In genomic region chr11:132685174-132685611, GRCh38 we compare ENCODE assay signal across 12 cellular contexts.
A peak's percentile ranks its signal among the peaks of the same experiment; 100 is the strongest.
DNase-seq lines count a peak whose midpoint lies in the region; ATAC-seq, FAIRE-seq and TF ChIP-seq lines count a peak whose summit lies in the region.
"Had no signal": no experiment of that assay in that cellular context is flagged by ENCODE, and none has a peak within 500 bp of the region (broad histone marks: within the 10 kb centered on the region; RNA-seq: fewer than 3 reads in every experiment).

No MANE protein-coding gene starts in this region.

- dilution Hi-C loops in mammary epithelial cell (cut with HindIII; ENCODE audit: low sequenced_read_pairs), result loop anchor here (5.0 kb wide), 1 partner anchor 77 kb away; no protein-coding TSS in a partner anchor

- ATAC-seq in activated CD4-positive, alpha-beta T cell treated with anti-CD3 and anti-CD28 coated beads for 36 hours, result no peak

- no peaks in the 10 kb centered on the region for H4K20me1 ChIP-seq in mammary epithelial cell (ENCODE audit: insufficient read depth, low read length)

- peak overlapping the region; percentile 22 for H2AFZ ChIP-seq in mammary epithelial cell (ENCODE audit: low read depth, low read length)

- BruUV-seq in mammary epithelial cell (replicated peaks; lab: Mats Ljungman, UMichigan), result no TSS peak

- no peaks in the 10 kb centered on the region for H3K36me3 ChIP-seq in mammary epithelial cell (ENCODE audit: insufficient read depth, low read length)
- H3K36me3 ChIP-seq in small intestine (ENCODE audit: control insufficient read depth in 2 of 2, insufficient read depth in 2 of 2, low read length in 2 of 2), result no peaks in the 10 kb centered on the region

- H3K9ac ChIP-seq in mammary epithelial cell (ENCODE audit: insufficient read depth, low read length), result no peak overlapping the region
- H3K9ac ChIP-seq: SK-N-SH had no signal

- H3K27me3 ChIP-seq in mammary epithelial cell (ENCODE audit: insufficient read depth, low read length) (no peaks in the 10 kb centered on the region), small intestine (ENCODE audit: control insufficient read depth in 2 of 2, insufficient read depth in 2 of 2, low read length in 2 of 2) (no peaks in the 10 kb centered on the region)

- H3K79me2 ChIP-seq in mammary epithelial cell (ENCODE audit: insufficient read depth, low read length), result no peaks in the 10 kb centered on the region

- H3K4me2 ChIP-seq in mammary epithelial cell (ENCODE audit: insufficient read depth, low read depth, low read length), result peak overlapping the region; percentile 31
- H3K4me2 ChIP-seq: SK-N-SH had no signal

- H3K4me1 ChIP-seq in mammary epithelial cell (ENCODE audit: insufficient read depth, low read length) (peaks cover 14% of the 10 kb centered on the region), small intestine (ENCODE audit: control insufficient read depth in 2 of 2, insufficient read depth in 1 of 2, low read depth in 1 of 2, low read length in 1 of 2) (no peaks in the 10 kb centered on the region)

- POLR2A ChIA-PET in activated CD4-positive, alpha-beta T cell treated with anti-CD3 and anti-CD28 coated beads for 36 hours (lab: Charles Lee), result no interaction called here

- intact Hi-C loops in activated CD4-positive, alpha-beta T cell treated with anti-CD3 and anti-CD28 coated beads for 36 hours (cut with DNase I, micrococcal nuclease), result no loop called here
- intact Hi-C loops in mammary epithelial cell (cut with micrococcal nuclease), result loop anchor here (10.0 kb wide), 1 partner anchor 60 kb away; no protein-coding TSS in a partner anchor

- TF ChIP-seq CTCF in mammary epithelial cell (conservative IDR thresholded peaks at IDR 0.05 in 1 of 2, IDR thresholded peaks at IDR 0.05 in 1 of 2; ENCODE audit: extremely low read depth in 1 of 2, insufficient read depth in 1 of 2, low read depth in 1 of 2, low read length in 2 of 2), result no peak

- no peak for FAIRE-seq in small intestine (lab: Jason Lieb, UNC)
- FAIRE-seq: A204.1, endometrium had no signal

- H3K27ac ChIP-seq in mammary epithelial cell (ENCODE audit: insufficient read depth, low read depth, low read length), result no peak overlapping the region
- no peak overlapping the region for H3K27ac ChIP-seq in small intestine (ENCODE audit: low read depth in 1 of 2, low read length in 1 of 2)

- H3K9me3 ChIP-seq in mammary epithelial cell (replicated peaks; ENCODE audit: insufficient read depth, low read length) (no peaks in the 10 kb centered on the region), small intestine (ENCODE audit: control insufficient read depth, low read depth) (no peaks in the 10 kb centered on the region)
- H3K9me3 ChIP-seq: SK-N-SH had no signal

- peaks cover 6% of the 10 kb centered on the region for H3K4me1 Mint-ChIP-seq in activated CD4-positive, alpha-beta T cell treated with anti-CD3 and anti-CD28 coated beads for 36 hours

- WGBS in mammary epithelial cell (ENCODE audit: low coverage, missing lambda C conversion rate), result 15% methylated on average over 3 of the region's 3 CpGs
- 43 to 61% (median 47%) methylated on average over 3 of the region's 3 CpGs for WGBS in small intestine, 3 donors

- in situ Hi-C loops in mammary epithelial cell (cut with MboI; ENCODE audit: low sequenced_read_pairs in 2 of 2), result no loop called here

- no peaks in the 10 kb centered on the region for H3K9me3 Mint-ChIP-seq in activated CD4-positive, alpha-beta T cell treated with anti-CD3 and anti-CD28 coated beads for 36 hours (ENCODE audit: low read depth)

- H3K36me3 Mint-ChIP-seq in activated CD4-positive, alpha-beta T cell treated with anti-CD3 and anti-CD28 coated beads for 36 hours (ENCODE audit: low read depth), result no peaks in the 10 kb centered on the region

- H3K4me3 ChIP-seq in mammary epithelial cell (replicated peaks in 1 of 3; ENCODE audit: insufficient read depth in 1 of 3, low read depth in 2 of 3, low read length in 3 of 3) (no peak overlapping the region), small intestine (ENCODE audit: low read depth in 1 of 2, low read length in 2 of 2) (no peak overlapping the region)

- no peak overlapping the region for H3K4me3 Mint-ChIP-seq in activated CD4-positive, alpha-beta T cell treated with anti-CD3 and anti-CD28 coated beads for 36 hours

- no peaks in the 10 kb centered on the region for H3K27me3 Mint-ChIP-seq in activated CD4-positive, alpha-beta T cell treated with anti-CD3 and anti-CD28 coated beads for 36 hours

- CTCF ChIA-PET in activated CD4-positive, alpha-beta T cell treated with anti-CD3 and anti-CD28 coated beads for 36 hours (lab: Charles Lee), result interaction anchor here (1.1 kb wide), 1 partner anchor 8 kb away, joined by 3 read pairs; no protein-coding TSS in a partner anchor
- CTCF ChIA-PET in mammary epithelial cell (lab: Charles Lee; ENCODE audit: low non-redundant PET), result interaction anchor here (0.5 kb wide), 1 partner anchor 10 kb away, joined by 6 read pairs; no protein-coding TSS in a partner anchor

- DNase-seq in activated CD4-positive, alpha-beta T cell treated with anti-CD3 and anti-CD28 coated beads for 36 hours, result peak; percentile 25
- no peak for DNase-seq in activated CD4-positive, alpha-beta T cell treated with anti-CD3 and anti-CD28 coated beads for 4 hours
- DNase-seq in NCI-H69 (lab: John Stamatoyannopoulos, UW) (peak; percentile 53), mammary epithelial cell (peak; percentile 73), small intestine (peak; percentile 17), HuH-7 (ENCODE audit: low spot score) (no peak), NK-92 (lab: John Stamatoyannopoulos, UW; ENCODE audit: unreplicated experiment) (no peak)
- no peak for DNase-seq in activated CD4-positive, CD25-positive, alpha-beta regulatory T cell treated with anti-CD3 and anti-CD28 coated beads, Interleukin-2, amount 50 U/mL, for 72 hours
- DNase-seq: NCI-H524 treated with DMSO at 0.1 percent for 48 hours, SK-N-SH had no signal

- H3K27ac Mint-ChIP-seq in activated CD4-positive, alpha-beta T cell treated with anti-CD3 and anti-CD28 coated beads for 36 hours, result no peak overlapping the region

Comparison
In these comparisons a context has a peak if more than half of its experiments do, and no peak if none do; other contexts are left out.
1. DNase-seq: peak in activated CD4-positive, alpha-beta T cell treated with anti-CD3 and anti-CD28 coated beads for 36 hours (single experiment), NCI-H69 (single experiment), mammary epithelial cell (single experiment) and small intestine (single experiment); none in activated CD4-positive, alpha-beta T cell treated with anti-CD3 and anti-CD28 coated beads for 4 hours (0 of 2), activated CD4-positive, CD25-positive, alpha-beta regulatory T cell treated with anti-CD3 and anti-CD28 coated beads, Interleukin-2, amount 50 U/mL, for 72 hours (single experiment), HuH-7 (single experiment) and NK-92 (single experiment).